In genomic region chr5:36770125-36770524, GRCh38 we compare ENCODE assay signal across 1 cellular context.
TF ChIP-seq lines count a peak whose summit lies in the region.

No MANE protein-coding gene starts in this region.

TF ChIP-seq in HepG2, 621 proteins besides CTCF, POLR2A, EP300 and RAD21 (continued from another document):
- TF ChIP-seq ZNF574 (CRISPR knock-in tag; IDR thresholded peaks at IDR 0.05): no peak
- TF ChIP-seq SKI (IDR thresholded peaks at IDR 0.05; ENCODE audit: partially characterized antibody): no peak
- TF ChIP-seq ARNT (IDR thresholded peaks at IDR 0.05): no peak
- no peak for TF ChIP-seq KLF13 (CRISPR knock-in tag; IDR thresholded peaks at IDR 0.05)
- TF ChIP-seq CREB1 (IDR thresholded peaks at IDR 0.05): peak; percentile 67
- TF ChIP-seq CREB1 (CRISPR knock-in tag; IDR thresholded peaks at IDR 0.05): no peak
- no peak for TF ChIP-seq ZNF143 (CRISPR knock-in tag; IDR thresholded peaks at IDR 0.05)
- TF ChIP-seq FOXO4 (CRISPR knock-in tag; conservative IDR thresholded peaks at IDR 0.05): no peak
- no peak for TF ChIP-seq NR3C1 (CRISPR knock-in tag; IDR thresholded peaks at IDR 0.05)
- TF ChIP-seq BHLHE40 (IDR thresholded peaks at IDR 0.05; ENCODE audit: low read length): no peak
